11 cellular contexts compared by ENCODE assay signal in the genomic region with DNA sequence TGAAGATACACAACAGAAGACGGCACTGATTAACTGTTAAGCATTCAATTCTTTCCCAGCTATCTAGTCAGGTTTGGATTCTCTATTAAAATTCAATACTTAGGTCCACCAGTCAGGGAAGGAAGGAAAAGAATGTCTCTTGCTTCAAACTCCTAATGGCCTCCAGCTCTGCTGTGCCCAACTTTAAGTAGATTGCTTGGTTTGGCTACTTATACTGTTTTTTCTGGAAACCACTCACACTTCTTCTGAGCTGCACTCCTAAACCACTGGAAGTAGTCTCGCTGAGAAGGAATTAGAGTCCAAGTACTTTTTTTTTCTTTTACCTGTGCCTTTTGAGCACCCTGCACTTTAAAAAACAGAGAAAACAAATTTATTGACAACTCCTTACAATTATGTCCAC. TPM values are rescaled to one million over a fixed set of nuclear protein-coding genes. Genes with fewer than 3 reads are reported as not detected.
DNase-seq lines count a peak whose midpoint lies in the region; ATAC-seq, FAIRE-seq and TF ChIP-seq lines count a peak whose summit lies in the region.
"Had no signal": no experiment of that assay in that cellular context is flagged by ENCODE, and none has a peak within 500 bp of the region (broad histone marks: within the 10 kb centered on the region; RNA-seq: fewer than 3 reads in every experiment).

No MANE protein-coding gene starts in this region.

- no peaks in the 10 kb centered on the region for H3K79me2 ChIP-seq in HepG2 (ENCODE audit: insufficient read depth, low read length)

- H3K27ac ChIP-seq in coronary artery (peak overlapping the region; percentile 61 to 89), muscle layer of colon (ENCODE audit: low read depth, low read length) (peak overlapping the region; percentile 69), tibial nerve (peak overlapping the region; percentile 60 to 85 (median 72)), HepG2 (ENCODE audit: extremely low read length, insufficient read depth, low read length) (no peak overlapping the region)

- BruUV-seq in HepG2 (replicated peaks; lab: Mats Ljungman, UMichigan): no TSS peak

- POLR2A ChIA-PET in HepG2 (lab: Yijun Ruan, JAX): no interaction called here

- in situ Hi-C loops in HepG2 (cut with HindIII; ENCODE audit: extremely low pct_ligation_motif_present, low pct_unique_long_range_greater_than_20kb): no loop called here

- H3K4me3 ChIP-seq in MG63 (peak overlapping the region; percentile 19), coronary artery (peak overlapping the region; percentile 57), muscle layer of colon (ENCODE audit: low read depth in 1 of 2, low read length in 2 of 2) (peak overlapping the region in 1 of 2 donors; percentile 6), tibial nerve (peak overlapping the region in 2 of 4 donors; percentile 21 to 31), HepG2 (replicated peaks in 1 of 3; ENCODE audit: insufficient read depth in 1 of 3, low read depth in 2 of 3, low read length in 3 of 3) (no peak overlapping the region)

- H3K9me3 ChIP-seq in MG63 (peaks cover 3% of the 10 kb centered on the region; the same call in 1 of the 2 replicates), muscle layer of colon (ENCODE audit: low read length) (no peaks in the 10 kb centered on the region), tibial nerve (no peaks in the 10 kb centered on the region), HepG2 (ENCODE audit: low read length) (no peaks in the 10 kb centered on the region)

- H4K20me1 ChIP-seq in HepG2 (ENCODE audit: insufficient read depth, low read length): no peaks in the 10 kb centered on the region

- no peak for TF ChIP-seq RAD21 in HepG2 (CRISPR knock-in tag; IDR thresholded peaks at IDR 0.05)

- H2AFZ ChIP-seq in HepG2 (ENCODE audit: low read length): no peak overlapping the region

- TF ChIP-seq EP300 in tibial nerve (IDR thresholded peaks at IDR 0.05): no peak
- no peak for TF ChIP-seq EP300 in HepG2 (IDR thresholded peaks at IDR 0.05; ENCODE audit: low read depth in 2 of 2, low read length in 2 of 2)
- TF ChIP-seq EP300 in HepG2 (CRISPR knock-in tag; IDR thresholded peaks at IDR 0.05; ENCODE audit: borderline replicate concordance): no peak

- intact Hi-C loops in HepG2 (cut with micrococcal nuclease; ENCODE audit: unreplicated experiment): no loop called here

- TF ChIP-seq CTCF in coronary artery (IDR thresholded peaks at IDR 0.05): no peak
- no peak for TF ChIP-seq CTCF in tibial nerve (IDR thresholded peaks at IDR 0.05)
- no peak for TF ChIP-seq CTCF in HepG2 (CRISPR knock-in tag; IDR thresholded peaks at IDR 0.05)

- FAIRE-seq in HepG2 (lab: Jason Lieb, UNC): no peak

- H3K4me1 ChIP-seq in muscle layer of colon (ENCODE audit: insufficient read depth, low read length) (peaks cover 18% of the 10 kb centered on the region), tibial nerve (peaks cover 3 to 32% (median 11%) of the 10 kb centered on the region in 4 donors), HepG2 (ENCODE audit: insufficient read depth, low read length) (no peaks in the 10 kb centered on the region)

- TF ChIP-seq POLR2A in tibial nerve (IDR thresholded peaks at IDR 0.05) (no peak), HepG2 (IDR thresholded peaks at IDR 0.05; ENCODE audit: insufficient read depth in 1 of 2, low read depth in 2 of 2, low read length in 2 of 2) (no peak)

- CTCF ChIA-PET in HepG2 (lab: Yijun Ruan, JAX; ENCODE audit: low intra/inter-chr PET ratio, low total read pairs): no interaction called here

- no peak for ATAC-seq in HepG2
- ATAC-seq: activated T-cell treated with anti-CD3 and anti-CD28 coated beads, Interleukin-2, amount 50 U/mL, for 72 hours had no signal

- H3K36me3 ChIP-seq in MG63 (no peaks in the 10 kb centered on the region), muscle layer of colon (ENCODE audit: insufficient read depth, low read length) (no peaks in the 10 kb centered on the region), tibial nerve (no peaks in the 10 kb centered on the region), HepG2 (replicated peaks in 1 of 2; ENCODE audit: control insufficient read depth in 1 of 2, insufficient read depth in 2 of 2, low read length in 2 of 2) (no peaks in the 10 kb centered on the region)

- H3K27me3 ChIP-seq in MG63 (no peaks in the 10 kb centered on the region), muscle layer of colon (ENCODE audit: control insufficient read depth in 1 of 2, insufficient read depth in 2 of 2, low read length in 2 of 2) (no peaks in the 10 kb centered on the region), tibial nerve (no peaks in the 10 kb centered on the region), HepG2 (ENCODE audit: control insufficient read depth in 1 of 2, insufficient read depth in 2 of 2, low read length in 2 of 2) (peaks cover 0 to 3% of the 10 kb centered on the region in 2 experiments; a peak in 1 of 5 replicates)

- H3K9ac ChIP-seq in muscle layer of colon (ENCODE audit: low read length): no peak overlapping the region
- no peak overlapping the region for H3K9ac ChIP-seq in HepG2 (ENCODE audit: insufficient read depth, low read depth, low read length)

- WGBS in tibial nerve, 2 donors: 29 to 32% methylated on average over 2 of the region's 2 CpGs
- WGBS in HepG2 (ENCODE audit: low lambda C conversion rate): 16% methylated on average over 2 of the region's 2 CpGs

- DNase-seq in MG63 (peak; percentile 13), coronary artery (ENCODE audit: low spot score) (no peak), tibial nerve (ENCODE audit: low spot score in 2 of 2) (no peak), kidney glomerular epithelial cell (lab: John Stamatoyannopoulos, UW) (no peak), amygdala (lab: John Stamatoyannopoulos, UW) (no peak), HepG2 (ENCODE audit: low spot score) (no peak)
- no peak for DNase-seq in effector CD4-positive, alpha-beta T cell
- DNase-seq: activated T-cell treated with anti-CD3 and anti-CD28 coated beads, Interleukin-2, amount 50 U/mL, for 72 hours; H9; MV-4-11 had no signal

- H3K4me2 ChIP-seq in HepG2 (ENCODE audit: low read depth, low read length): no peak overlapping the region

TF ChIP-seq in HepG2, 621 proteins besides CTCF, POLR2A, EP300 and RAD21 (continues in another document):
- no peak for TF ChIP-seq RFX5 (IDR thresholded peaks at IDR 0.05; ENCODE audit: low read depth, low read length)

RNA-seq across cellular contexts. Expression of a gene that starts 26.8 kb away (rescaled TPM):
- total RNA-seq in MG63 (2014; rRNA removed; shearing (Covaris generic); ENCODE audit: low replicate concordance): 218 and 306 TPM in 2 replicates
- 100 to 1,000 TPM; 235 to 747 (median 399) TPM for total RNA-seq in tibial nerve
- total RNA-seq in HepG2 (2016; rRNA removed; fragmentation: Illumina TruSeq; extraction: Trizol): not detected in 2 replicates
- total RNA-seq in HepG2 (2016; cell fraction: cytosol; rRNA removed; fragmentation: Illumina TruSeq; extraction: Trizol; ENCODE audit: low read depth): not detected in 2 replicates
- not detected in 2 replicates for total RNA-seq in HepG2 (2016; cell fraction: insoluble cytoplasmic fraction; rRNA removed; fragmentation: Illumina TruSeq; extraction: Trizol)
- total RNA-seq in HepG2 (2016; cell fraction: membrane; rRNA removed; fragmentation: Illumina TruSeq; extraction: Trizol): not detected in 2 replicates
- not detected in 2 replicates for total RNA-seq in HepG2 (2016; cell fraction: nucleus; rRNA removed; fragmentation: Illumina TruSeq; extraction: Trizol)
- not detected in 2 replicates for polyA plus RNA-seq in HepG2 (2011; rRNA removed)
- polyA plus RNA-seq in HepG2 (2011; cell fraction: cytosol; rRNA removed): not detected in 2 replicates
- polyA plus RNA-seq in HepG2 (2011; cell fraction: nucleus; rRNA removed): not detected in 2 replicates
- not detected in 2 replicates for polyA plus RNA-seq in HepG2 (2012)
- polyA plus RNA-seq in HepG2 (2016; cell fraction: cytosol; fragmentation: Illumina TruSeq; extraction: Trizol; ENCODE audit: low read depth): not detected in 2 replicates
- not detected in 2 replicates for polyA plus RNA-seq in HepG2 (2016; cell fraction: insoluble cytoplasmic fraction; fragmentation: Illumina TruSeq; extraction: Trizol; ENCODE audit: low read depth)
- polyA plus RNA-seq in HepG2 (2016; cell fraction: membrane; fragmentation: Illumina TruSeq; extraction: Trizol; ENCODE audit: low read depth): not detected in 2 replicates
- polyA plus RNA-seq in HepG2 (2016; cell fraction: nucleus; fragmentation: Illumina TruSeq; extraction: Trizol; ENCODE audit: insufficient read depth, low read depth): not detected in 2 replicates
- 0.07 TPM in 1 of 2 replicates, not detected in the other for polyA minus RNA-seq in HepG2 (2011; rRNA and poly(A)+ RNA removed; ENCODE audit: low replicate concordance)
- not detected in 2 replicates for polyA minus RNA-seq in HepG2 (2011; cell fraction: cytosol; rRNA and poly(A)+ RNA removed)
- not detected in 2 replicates for polyA minus RNA-seq in HepG2 (2011; cell fraction: nucleus; rRNA and poly(A)+ RNA removed)

Comparison
In these comparisons a context has a peak if more than half of its experiments do, and no peak if none do; other contexts are left out.
1. H3K4me3 ChIP-seq: peak in MG63 (single experiment) and coronary artery (single experiment); none in HepG2 (0 of 3).
2. RNA of a gene that starts 26.8 kb away (total RNA-seq): 235 to 747 TPM in tibial nerve and 218 to 306 TPM in MG63; not detected in HepG2; every median in the first group is over 100 times any median in the second.